19 cellular contexts compared by ENCODE assay signal in genomic region chr1:193614275-193614674, GRCh38.
"Had no signal": no experiment of that assay in that cellular context is flagged by ENCODE, and none has a peak within 500 bp of the region (broad histone marks: within the 10 kb centered on the region; RNA-seq: fewer than 3 reads in every experiment).

No MANE protein-coding gene starts in this region.

- H3K9me3 Mint-ChIP-seq: immature natural killer cell; natural killer cell; stimulated activated memory B cell treated with anti-CD40 and anti-IgM and Interleukin-4, amounts not matched to agents 10 μg/mL and 1 μg/mL and 100 μg/mL, for 72 hours had no signal

- H3K4me3 Mint-ChIP-seq: immature natural killer cell; memory B cell; mesothelial cell of epicardium; natural killer cell; neural progenitor cell; stimulated activated memory B cell treated with anti-CD40 and anti-IgM and Interleukin-4, amounts not matched to agents 10 μg/mL and 1 μg/mL and 100 μg/mL, for 72 hours; stimulated activated naive CD8-positive, alpha-beta T cell treated with anti-CD3 and anti-CD28 coated beads, Interleukin-15, Interleukin-2, amounts not matched to agents 100 ng/mL and 50 ng/mL, for 24 hours had no signal

- H3K36me3 ChIP-seq: left lung, lower lobe of right lung, neural progenitor cell, ovary, tibial artery, upper lobe of left lung, uterus had no signal

- H3K27ac ChIP-seq: left lung, lower lobe of right lung, neural progenitor cell, ovary, tibial artery, upper lobe of left lung, uterus had no signal

- H3K27me3 ChIP-seq: foreskin keratinocyte, left lung, neural progenitor cell, ovary, tibial artery, upper lobe of left lung, uterus had no signal

- H3K27me3 Mint-ChIP-seq: memory B cell; stimulated activated memory B cell treated with anti-CD40 and anti-IgM and Interleukin-4, amounts not matched to agents 10 μg/mL and 1 μg/mL and 100 μg/mL, for 72 hours; stimulated activated naive CD8-positive, alpha-beta T cell treated with anti-CD3 and anti-CD28 coated beads, Interleukin-15, Interleukin-2, amounts not matched to agents 100 ng/mL and 50 ng/mL, for 24 hours had no signal

- DNase-seq: effector memory CD4-positive, alpha-beta T cell; immature natural killer cell; left lung; lower lobe of right lung; natural killer cell; nucleus accumbens; ovary; right cardiac atrium; stimulated activated CD4-positive, alpha-beta T cell treated with anti-CD3 and anti-CD28 coated beads, Interleukin-4, amount 100 ng/mL, for 1 hour; stimulated activated CD8-positive, alpha-beta memory T cell treated with anti-CD3 and anti-CD28 coated beads, Interleukin-4, amount 100 ng/mL, for 48 hours; tibial artery; upper lobe of left lung; uterus had no signal

- H3K4me3 ChIP-seq: left lung, lower lobe of right lung, neural progenitor cell, ovary, tibial artery, upper lobe of left lung, uterus had no signal

- H3K4me1 Mint-ChIP-seq: immature natural killer cell, mesothelial cell of epicardium, natural killer cell had no signal

- H3K9me3 ChIP-seq: lower lobe of right lung, ovary, tibial artery, upper lobe of left lung, uterus had no signal

- H3K36me3 Mint-ChIP-seq: memory B cell; natural killer cell; neural progenitor cell; stimulated activated memory B cell treated with anti-CD40 and anti-IgM and Interleukin-4, amounts not matched to agents 10 μg/mL and 1 μg/mL and 100 μg/mL, for 72 hours had no signal

- H3K4me1 ChIP-seq: left lung, lower lobe of right lung, neural progenitor cell, tibial artery, upper lobe of left lung, uterus had no signal

- ATAC-seq: left lung; lower lobe of right lung; natural killer cell; right cardiac atrium; stimulated activated memory B cell treated with anti-CD40 and anti-IgM and Interleukin-4, amounts not matched to agents 10 μg/mL and 1 μg/mL and 100 μg/mL, for 72 hours had no signal

- H3K9ac ChIP-seq: neural progenitor cell had no signal

- H2AFZ ChIP-seq: neural progenitor cell had no signal

- H3K27ac Mint-ChIP-seq: immature natural killer cell; memory B cell; mesothelial cell of epicardium; natural killer cell; stimulated activated memory B cell treated with anti-CD40 and anti-IgM and Interleukin-4, amounts not matched to agents 10 μg/mL and 1 μg/mL and 100 μg/mL, for 72 hours; stimulated activated naive CD8-positive, alpha-beta T cell treated with anti-CD3 and anti-CD28 coated beads, Interleukin-15, Interleukin-2, amounts not matched to agents 100 ng/mL and 50 ng/mL, for 24 hours had no signal

- H3K4me2 ChIP-seq: neural progenitor cell had no signal
